12 cellular contexts compared by ENCODE assay signal in genomic region chr1:26125946-26126320, GRCh38. TPM values are rescaled to one million over a fixed set of nuclear protein-coding genes. Genes with fewer than 3 reads are reported as not detected.
DNase-seq lines count a peak whose midpoint lies in the region; ATAC-seq, FAIRE-seq and TF ChIP-seq lines count a peak whose summit lies in the region.
"Had no signal": no experiment of that assay in that cellular context is flagged by ENCODE, and none has a peak within 500 bp of the region (broad histone marks: within the 10 kb centered on the region; RNA-seq: fewer than 3 reads in every experiment).

No MANE protein-coding gene starts in this region.

- TF ChIP-seq CTCF in activated B cell treated with CpG ODN at 0.5 μM for 24 hours (IDR thresholded peaks at IDR 0.05) (no peak), left lung (IDR thresholded peaks at IDR 0.05) (no peak), upper lobe of left lung (IDR thresholded peaks at IDR 0.05) (no peak), ovary (IDR thresholded peaks at IDR 0.05) (no peak)

- peaks cover 5 to 75% of the 10 kb centered on the region in 2 donors for H3K4me1 ChIP-seq in left lung
- H3K4me1 ChIP-seq in upper lobe of left lung = peaks cover 38 to 64% (median 49%) of the 10 kb centered on the region in 4 donors
- H3K4me1 ChIP-seq in ovary (ENCODE audit: insufficient read depth) = no peaks in the 10 kb centered on the region

- TF ChIP-seq EP300 in upper lobe of left lung (IDR thresholded peaks at IDR 0.05) (no peak), ovary (IDR thresholded peaks at IDR 0.05) (no peak)

- H3K27ac ChIP-seq in left lung = peak overlapping the region; percentile 68 to 86
- H3K27ac ChIP-seq in upper lobe of left lung = peak overlapping the region; percentile 28 to 85 (median 70)
- H3K27ac ChIP-seq in ovary = no peak overlapping the region

- H3K4me3 ChIP-seq in left lung = no peak overlapping the region
- H3K4me3 ChIP-seq in upper lobe of left lung = no peak overlapping the region
- H3K4me3 ChIP-seq in ovary = no peak overlapping the region

- H3K4me1 Mint-ChIP-seq in activated naive CD4-positive, alpha-beta T cell treated with anti-CD3 and anti-CD28 coated beads, Interleukin-2, amount 10 ng/mL, durations not matched to agents 7 days and 5 days = peaks cover 65% of the 10 kb centered on the region
- peaks cover 18% of the 10 kb centered on the region for H3K4me1 Mint-ChIP-seq in activated B cell treated with CpG ODN at 0.5 μM for 24 hours

- peak overlapping the region; percentile 76 for H3K4me3 Mint-ChIP-seq in activated naive CD4-positive, alpha-beta T cell treated with anti-CD3 and anti-CD28 coated beads, Interleukin-2, amount 10 ng/mL, durations not matched to agents 7 days and 5 days
- H3K4me3 Mint-ChIP-seq in activated B cell treated with CpG ODN at 0.5 μM for 24 hours = no peak overlapping the region

- TF ChIP-seq POLR2A in upper lobe of left lung (IDR thresholded peaks at IDR 0.05) = no peak
- TF ChIP-seq POLR2A in ovary (IDR thresholded peaks at IDR 0.05) = no peak

- H3K36me3 Mint-ChIP-seq in activated naive CD4-positive, alpha-beta T cell treated with anti-CD3 and anti-CD28 coated beads, Interleukin-2, amount 10 ng/mL, durations not matched to agents 7 days and 5 days = peaks cover 33% of the 10 kb centered on the region
- H3K36me3 Mint-ChIP-seq in activated B cell treated with CpG ODN at 0.5 μM for 24 hours (ENCODE audit: low read depth) = peaks cover 15% of the 10 kb centered on the region

- in situ Hi-C loops in ACHN (cut with HindIII; ENCODE audit: low pct_ligation_motif_present, low pct_unique_long_range_greater_than_20kb, low sequenced_read_pairs) = no loop called here

- H3K9me3 Mint-ChIP-seq in activated naive CD4-positive, alpha-beta T cell treated with anti-CD3 and anti-CD28 coated beads, Interleukin-2, amount 10 ng/mL, durations not matched to agents 7 days and 5 days = no peaks in the 10 kb centered on the region
- H3K9me3 Mint-ChIP-seq in activated B cell treated with CpG ODN at 0.5 μM for 24 hours = no peaks in the 10 kb centered on the region

- H3K27ac Mint-ChIP-seq in activated naive CD4-positive, alpha-beta T cell treated with anti-CD3 and anti-CD28 coated beads, Interleukin-2, amount 10 ng/mL, durations not matched to agents 7 days and 5 days = peak overlapping the region; percentile 99
- peak overlapping the region; percentile 30 for H3K27ac Mint-ChIP-seq in activated B cell treated with CpG ODN at 0.5 μM for 24 hours

- H3K9me3 ChIP-seq in left lung (no peaks in the 10 kb centered on the region), upper lobe of left lung (no peaks in the 10 kb centered on the region), ovary (no peaks in the 10 kb centered on the region)

- H3K36me3 ChIP-seq in left lung (no peaks in the 10 kb centered on the region), upper lobe of left lung (no peaks in the 10 kb centered on the region), ovary (no peaks in the 10 kb centered on the region)

- CTCF ChIA-PET in activated naive CD4-positive, alpha-beta T cell treated with anti-CD3 and anti-CD28 coated beads, Interleukin-2, amount 10 ng/mL, durations not matched to agents 7 days and 5 days (lab: Charles Lee) = interaction anchor here (1.0 to 5.2 kb wide), 6 partner anchors 13 to 108 kb away, joined by 3 to 48 read pairs (median 6); partner anchors contain the start of gene CEP85
- CTCF ChIA-PET in activated B cell treated with CpG ODN at 0.5 μM for 24 hours (lab: Charles Lee) = interaction anchor here (1.5 to 2.4 kb wide), 2 partner anchors 19 to 291 kb away, joined by 5 to 10 read pairs; no protein-coding TSS in a partner anchor

- no peak for DNase-seq in activated naive CD4-positive, alpha-beta T cell treated with anti-CD3 and anti-CD28 coated beads, Interleukin-2, amount 10 ng/mL, durations not matched to agents 7 days and 5 days
- DNase-seq in activated naive CD4-positive, alpha-beta T cell treated with Interleukin-2 at 50 U/mL for 16 hours = no peak
- no peak for DNase-seq in activated B cell treated with CpG ODN at 0.5 μM for 24 hours
- DNase-seq in left lung = no peak
- no peak for DNase-seq in upper lobe of left lung
- no peak for DNase-seq in ACHN
- no peak for DNase-seq in frontal cortex (ENCODE audit: low spot score in 2 of 2)
- DNase-seq in ovary = no peak
- DNase-seq: dermis blood vessel endothelial cell had no signal

- intact Hi-C loops in activated B cell treated with CpG ODN at 0.5 μM for 24 hours (cut with micrococcal nuclease) (loop anchor here (1.0 kb wide), 1 partner anchor 10 kb away; no protein-coding TSS in a partner anchor), left lung (cut with DNase I) (no loop called here), ovary (cut with DNase I) (no loop called here)

- H3K27me3 ChIP-seq in left lung (no peaks in the 10 kb centered on the region), upper lobe of left lung (no peaks in the 10 kb centered on the region), ovary (no peaks in the 10 kb centered on the region)

- no peak for ATAC-seq in activated B cell treated with CpG ODN at 0.5 μM for 24 hours (ENCODE audit: low read depth)
- ATAC-seq in left lung = no peak
- no peak for ATAC-seq in upper lobe of left lung (ENCODE audit: low FRiP score in 2 of 2)

- no peak for FAIRE-seq in frontal cortex (lab: Jason Lieb, UNC)

- POLR2A ChIA-PET in activated B cell treated with CpG ODN at 0.5 μM for 24 hours (lab: Charles Lee) = interaction anchor here (0.7 kb wide), 1 partner anchor 20 kb away, joined by 3 read pairs; no protein-coding TSS in a partner anchor

- WGBS in upper lobe of left lung, 2 donors = 40 to 44% methylated on average over 1 of the region's 1 CpG
- WGBS in ovary, 3 donors = 61 to 66% (median 63%) methylated on average over 1 of the region's 1 CpG

- no peaks in the 10 kb centered on the region for H3K27me3 Mint-ChIP-seq in activated naive CD4-positive, alpha-beta T cell treated with anti-CD3 and anti-CD28 coated beads, Interleukin-2, amount 10 ng/mL, durations not matched to agents 7 days and 5 days
- H3K27me3 Mint-ChIP-seq in activated B cell treated with CpG ODN at 0.5 μM for 24 hours = peaks cover 3% of the 10 kb centered on the region

RNA-seq across cellular contexts. Expression of gene PDIK1L, which starts 14.3 kb away (rescaled TPM):
- total RNA-seq in activated B cell treated with CpG ODN at 0.5 μM for 24 hours = 9.4 and 10.5 TPM in 2 replicates
- 10 to 100 TPM in 1 of 2 donors, 1 to 10 TPM in 1; 7.0 to 12.7 TPM for total RNA-seq in left lung
- total RNA-seq in upper lobe of left lung = 10 to 100 TPM in 2 of 6 donors, 1 to 10 TPM in 4; 1.7 to 12.0 (median 8.8) TPM
- total RNA-seq in frontal cortex = 109 TPM
- total RNA-seq in ovary = 10 to 100 TPM in 5 of 7 donors, 1 to 10 TPM in 2; 5.7 to 16.5 (median 12.3) TPM
- 1 to 10 TPM; 4.5 to 4.6 TPM for polyA plus RNA-seq in ovary

RNA-seq across cellular contexts. Expression of gene FAM110D, which starts 32.9 kb away (rescaled TPM):
- total RNA-seq in activated B cell treated with CpG ODN at 0.5 μM for 24 hours = not detected in 2 replicates
- 1 to 10 TPM; 2.3 to 5.1 TPM for total RNA-seq in left lung
- total RNA-seq in upper lobe of left lung = 1 to 10 TPM; 1.0 to 6.7 (median 4.7) TPM
- 0.82 TPM for total RNA-seq in frontal cortex
- total RNA-seq in ovary = 1 to 10 TPM in 6 of 7 donors, under 1 TPM in 1; 0.91 to 4.9 (median 2.1) TPM
- 1 to 10 TPM; 1.6 to 3.0 TPM for polyA plus RNA-seq in ovary

RNA-seq across cellular contexts. Expression of gene C1orf232, which starts 42.8 kb away (rescaled TPM):
- total RNA-seq in activated B cell treated with CpG ODN at 0.5 μM for 24 hours (not detected in 2 replicates), left lung (not detected), upper lobe of left lung (not detected), frontal cortex (not detected), ovary (not detected)
- polyA plus RNA-seq in ovary = not detected
- total RNA-seq: dermis blood vessel endothelial cell, liver, pulmonary artery endothelial cell, subcutaneous adipose tissue had no signal
- polyA plus RNA-seq: liver had no signal

RNA-seq across cellular contexts. Expression of gene ZNF593, which starts 43.8 kb away (rescaled TPM):
- 36.0 and 37.1 TPM in 2 replicates for total RNA-seq in activated B cell treated with CpG ODN at 0.5 μM for 24 hours
- total RNA-seq in left lung = 10 to 100 TPM; 23.2 to 32.2 TPM
- total RNA-seq in upper lobe of left lung = 10 to 100 TPM in 5 of 6 donors, 1 to 10 TPM in 1; 9.8 to 46.5 (median 29.2) TPM
- total RNA-seq in frontal cortex = 11.0 TPM
- 10 to 100 TPM; 17.8 to 62.5 (median 40.1) TPM for total RNA-seq in ovary
- 10 to 100 TPM in 1 of 2 donors, 1 to 10 TPM in 1; 1.8 to 36.5 TPM for polyA plus RNA-seq in ovary

RNA-seq across cellular contexts. Expression of gene ZNF593OS, which starts 45.7 kb away (rescaled TPM):
- total RNA-seq in activated B cell treated with CpG ODN at 0.5 μM for 24 hours (not detected in 2 replicates), left lung (not detected), upper lobe of left lung (not detected), frontal cortex (not detected), ovary (not detected)
- under 1 TPM in 1 of 2 donors, not detected in 1; 0.54 TPM for polyA plus RNA-seq in ovary
- total RNA-seq: dermis blood vessel endothelial cell, liver, pulmonary artery endothelial cell, subcutaneous adipose tissue had no signal

Comparison
In these comparisons a context has a peak if more than half of its experiments do, and no peak if none do; other contexts are left out.
1. H3K27ac ChIP-seq: peak in left lung (2 of 2) and upper lobe of left lung (4 of 4); none in ovary (0 of 2).